ENCODE assay signal across 13 cellular contexts in genomic region chr10:44908071-44908709, GRCh38. TPM values are rescaled to one million over a fixed set of nuclear protein-coding genes. Genes with fewer than 3 reads are reported as not detected.
DNase-seq lines count a peak whose midpoint lies in the region; ATAC-seq and TF ChIP-seq lines count a peak whose summit lies in the region.
"Had no signal": no experiment of that assay in that cellular context is flagged by ENCODE, and none has a peak within 500 bp of the region (broad histone marks: within the 10 kb centered on the region; RNA-seq: fewer than 3 reads in every experiment).

No MANE protein-coding gene starts in this region.

- H4K5ac ChIP-seq in IMR-90 (ENCODE audit: low read depth, low read length) (no peak overlapping the region; the same call in 1 of the 2 replicates), mesendoderm (ENCODE audit: low read length) (no peak overlapping the region)

- TF ChIP-seq POLR2A in IMR-90 (IDR thresholded peaks at IDR 0.05; ENCODE audit: low read depth, low read length) (no peak), ovary (IDR thresholded peaks at IDR 0.05) (no peak)

- DNase-seq in IMR-90 (peak; percentile 59), cardiac fibroblast (ENCODE audit: low read depth in 2 of 2) (peak; percentile 37 to 84), mesendoderm (peak; percentile 64), ovary (no peak), glomerular visceral epithelial cell (ENCODE audit: extremely low spot score) (no peak)
- no peak for DNase-seq in central memory CD4-positive, alpha-beta T cell
- DNase-seq: activated CD4-positive, alpha-beta T cell treated with anti-CD3 and anti-CD28 coated beads for 4 hours; activated naive CD8-positive, alpha-beta T cell treated with anti-CD3 and anti-CD28 coated beads, Interleukin-2, amount 10 ng/mL, durations not matched to agents 7 days and 5 days; Caco-2; stimulated activated naive CD4-positive, alpha-beta T cell treated with Interleukin-2 at 50 U/mL for 16 hours had no signal

- H3K27me3 ChIP-seq in BLaER1 (no peaks in the 10 kb centered on the region), IMR-90 (ENCODE audit: control insufficient read depth, insufficient read depth, low read length) (peaks cover 59% of the 10 kb centered on the region), mesendoderm (ENCODE audit: insufficient read depth, low read length, poor library complexity) (no peaks in the 10 kb centered on the region), ovary (no peaks in the 10 kb centered on the region)

- in situ Hi-C loops in IMR-90 (cut with MboI; ENCODE audit: low sequenced_read_pairs) = no loop called here

- TF ChIP-seq EP300 in ovary (IDR thresholded peaks at IDR 0.05) = no peak

- H2BK15ac ChIP-seq in IMR-90 (ENCODE audit: low read depth, low read length) = no peak overlapping the region
- H2BK15ac ChIP-seq in mesendoderm (replicated peaks; ENCODE audit: low read depth) = no peak overlapping the region

- no peak overlapping the region for H2BK5ac ChIP-seq in IMR-90 (ENCODE audit: low read depth, low read length, poor library complexity, severe bottlenecking)
- no peak overlapping the region for H2BK5ac ChIP-seq in mesendoderm (ENCODE audit: low read length)

- no peak for TF ChIP-seq RAD21 in IMR-90 (IDR thresholded peaks at IDR 0.05; ENCODE audit: low read length)

- H3K4me2 ChIP-seq in BLaER1 (peak overlapping the region; percentile 37), IMR-90 (ENCODE audit: low read depth, low read length) (no peak overlapping the region; the same call in 1 of the 2 replicates), mesendoderm (ENCODE audit: low read length) (no peak overlapping the region)

- no peak overlapping the region for H2BK20ac ChIP-seq in IMR-90 (ENCODE audit: low read depth, low read length)

- H3K18ac ChIP-seq in IMR-90 (ENCODE audit: low read depth, low read length) = no peak overlapping the region
- no peak overlapping the region for H3K18ac ChIP-seq in mesendoderm (ENCODE audit: low read length)

- intact Hi-C loops in IMR-90 (cut with micrococcal nuclease) (no loop called here), ovary (cut with DNase I) (no loop called here)

- dilution Hi-C loops in IMR-90 (cut with HindIII; ENCODE audit: low sequenced_read_pairs, unreplicated experiment) = no loop called here

- H3K9me1 ChIP-seq in IMR-90 (ENCODE audit: insufficient read depth, low read length) = no peaks in the 10 kb centered on the region

- CTCF ChIA-PET in IMR-90 (lab: Yijun Ruan, JAX) = no interaction called here

- H4K91ac ChIP-seq in IMR-90 (ENCODE audit: insufficient read depth, low read depth, low read length) = no peak overlapping the region

- H3K4me3 ChIP-seq in BLaER1 (no peak overlapping the region), IMR-90 (ENCODE audit: insufficient read depth, low read depth, low read length) (no peak overlapping the region), cardiac fibroblast (replicated peaks in 1 of 2; ENCODE audit: low read depth in 2 of 2, low read length in 2 of 2) (no peak overlapping the region), mesendoderm (ENCODE audit: low read length) (no peak overlapping the region), ovary (no peak overlapping the region)

- H3K23ac ChIP-seq in IMR-90 (ENCODE audit: low read depth, low read length) (no peak overlapping the region), mesendoderm (ENCODE audit: low read length) (no peak overlapping the region)

- no peak overlapping the region for H3K27ac ChIP-seq in BLaER1
- no peak overlapping the region for H3K27ac ChIP-seq in IMR-90 (ENCODE audit: insufficient read depth, low read length)
- H3K27ac ChIP-seq in mesendoderm (ENCODE audit: low read depth, low read length) = no peak overlapping the region
- no peak overlapping the region for H3K27ac ChIP-seq in ovary

- H2BK120ac ChIP-seq in IMR-90 (ENCODE audit: low read depth, low read length) = no peak overlapping the region
- no peak overlapping the region for H2BK120ac ChIP-seq in mesendoderm (ENCODE audit: low read depth, low read length)

- peak overlapping the region; percentile 46 for H2AFZ ChIP-seq in IMR-90 (replicated peaks; ENCODE audit: low read length, poor library complexity)

- no peak overlapping the region for H2AK9ac ChIP-seq in IMR-90 (replicated peaks; ENCODE audit: low read depth, low read length, poor library complexity)

- no peaks in the 10 kb centered on the region for H3K36me3 ChIP-seq in BLaER1
- H3K36me3 ChIP-seq in IMR-90 (ENCODE audit: control insufficient read depth, insufficient read depth, low read length) = no peaks in the 10 kb centered on the region
- no peaks in the 10 kb centered on the region for H3K36me3 ChIP-seq in mesendoderm (ENCODE audit: control insufficient read depth, insufficient read depth, low read length)
- no peaks in the 10 kb centered on the region for H3K36me3 ChIP-seq in ovary

- TF ChIP-seq CTCF in IMR-90 (conservative IDR thresholded peaks at IDR 0.05; ENCODE audit: low read depth, low read length) = no peak
- no peak for TF ChIP-seq CTCF in cardiac fibroblast (IDR thresholded peaks at IDR 0.05; ENCODE audit: low read depth, low read length)
- no peak for TF ChIP-seq CTCF in ovary (IDR thresholded peaks at IDR 0.05)

- H4K8ac ChIP-seq in IMR-90 (ENCODE audit: low read depth in 2 of 2, low read length in 2 of 2) (no peak overlapping the region), mesendoderm (ENCODE audit: low read depth, low read length) (no peak overlapping the region)

- H3K4me1 ChIP-seq in BLaER1 (peaks cover 81% of the 10 kb centered on the region), IMR-90 (ENCODE audit: control insufficient read depth, insufficient read depth, low read length) (no peaks in the 10 kb centered on the region), mesendoderm (ENCODE audit: control insufficient read depth, low read depth, low read length) (peaks cover 3% of the 10 kb centered on the region), ovary (ENCODE audit: insufficient read depth) (peaks cover 5% of the 10 kb centered on the region)

- H3K4ac ChIP-seq in IMR-90 (ENCODE audit: low read depth, low read length) (no peak overlapping the region), mesendoderm (ENCODE audit: low read depth, low read length) (no peak overlapping the region)

- 6% methylated on average over 6 of the region's 10 CpGs; no CpG with 5 or more reads in 1 of the 2 experiments for WGBS in IMR-90 (ENCODE audit: extremely low coverage in 2 of 2, insufficient read length in 1 of 2), 2 experiments
- WGBS in mesendoderm (ENCODE audit: extremely low coverage, insufficient coverage, low lambda C conversion rate) = no CpG with 5 or more reads among the region's 10 CpGs
- WGBS in ovary, 3 donors = 65 to 66% (median 66%) methylated on average over 10 of the region's 10 CpGs

- H3K9ac ChIP-seq in BLaER1 = no peak overlapping the region
- no peak overlapping the region for H3K9ac ChIP-seq in IMR-90 (ENCODE audit: low read depth, low read length)
- H3K9ac ChIP-seq in mesendoderm (ENCODE audit: low read length) = no peak overlapping the region

- H3K56ac ChIP-seq in IMR-90 (ENCODE audit: extremely low read depth, insufficient read depth, low read length) (no peak overlapping the region), mesendoderm (ENCODE audit: low read length) (no peak overlapping the region)

- no peaks in the 10 kb centered on the region for H3K79me1 ChIP-seq in IMR-90 (ENCODE audit: low read depth in 1 of 2, low read length in 2 of 2)
- no peaks in the 10 kb centered on the region for H3K79me1 ChIP-seq in mesendoderm (ENCODE audit: low read length)

- no peak overlapping the region for H3K14ac ChIP-seq in IMR-90 (replicated peaks; ENCODE audit: low read depth, low read length)

- H4K20me1 ChIP-seq in BLaER1 (no peaks in the 10 kb centered on the region), IMR-90 (ENCODE audit: insufficient read depth, low read length) (no peaks in the 10 kb centered on the region)

- BruUV-seq in IMR-90 (replicated peaks; lab: Mats Ljungman, UMichigan) = no TSS peak

- H2AK5ac ChIP-seq in IMR-90 (ENCODE audit: low read depth, low read length) (no peak overlapping the region), mesendoderm (ENCODE audit: low read length) (no peak overlapping the region)

- H3K79me2 ChIP-seq in mesendoderm (ENCODE audit: control insufficient read depth, insufficient read depth, low read length) = no peaks in the 10 kb centered on the region

- POLR2A ChIA-PET in IMR-90 (lab: Charles Lee; ENCODE audit: unreplicated experiment) = no interaction called here

- ATAC-seq in IMR-90 (ENCODE audit: low read depth) (peak; percentile 92), HG03521 (IDR thresholded peaks at IDR 0.05; ENCODE audit: unreplicated experiment) (no peak)

- H3K9me3 ChIP-seq in BLaER1 (peaks cover 6% of the 10 kb centered on the region; the same call in 1 of the 2 replicates), IMR-90 (ENCODE audit: control insufficient read depth, insufficient read depth, low read length) (peaks cover 4% of the 10 kb centered on the region), ovary (no peaks in the 10 kb centered on the region)
- H3K9me3 ChIP-seq: Caco-2 had no signal

TF ChIP-seq in IMR-90, 13 proteins besides CTCF, POLR2A, EP300 and RAD21 (continues in another document):
- TF ChIP-seq BHLHE40 (IDR thresholded peaks at IDR 0.05; ENCODE audit: low read depth, low read length) (no peak), FOS (IDR thresholded peaks at IDR 0.05; ENCODE audit: low read depth, low read length) (no peak), CHD1 (IDR thresholded peaks at IDR 0.05; ENCODE audit: low read depth, low read length) (no peak)

RNA-seq across cellular contexts. Expression of gene TMEM72, which starts 2.9 kb away (rescaled TPM):
- not detected in 2 replicates for total RNA-seq in IMR-90 (2012; rRNA removed)
- polyA plus RNA-seq in IMR-90 (2012; rRNA removed) = not detected in 2 replicates
- polyA plus RNA-seq in IMR-90 (2012; cell fraction: cytosol; rRNA removed) = not detected in 2 replicates
- not detected in 2 replicates for polyA plus RNA-seq in IMR-90 (2012; cell fraction: nucleus; rRNA removed; ENCODE audit: low replicate concordance)
- not detected for polyA plus RNA-seq in mesendoderm (2013, experiment 1 of 2)
- polyA plus RNA-seq in mesendoderm (2013, experiment 2 of 2) = not detected
- total RNA-seq in ovary = not detected
- polyA plus RNA-seq in ovary = under 1 TPM in 1 of 2 donors, not detected in 1; 0.05 TPM
- total RNA-seq: activated naive CD8-positive, alpha-beta T cell treated with anti-CD3 and anti-CD28 coated beads, Interleukin-2, amount 10 ng/mL, durations not matched to agents 7 days and 5 days; Caco-2; epithelial cell of proximal tubule had no signal

RNA-seq across cellular contexts. Expression of gene RASSF4, which starts 51.4 kb away (rescaled TPM):
- 5.9 and 6.1 TPM in 2 replicates for total RNA-seq in IMR-90 (2012; rRNA removed)
- polyA plus RNA-seq in IMR-90 (2012; rRNA removed) = 8.6 and 10.1 TPM in 2 replicates
- polyA plus RNA-seq in IMR-90 (2012; cell fraction: cytosol; rRNA removed) = 4.5 and 6.1 TPM in 2 replicates
- 46.1 and 53.0 TPM in 2 replicates for polyA plus RNA-seq in IMR-90 (2012; cell fraction: nucleus; rRNA removed; ENCODE audit: low replicate concordance)
- polyA plus RNA-seq in mesendoderm (2013, experiment 1 of 2) = 3.1 TPM
- 3.9 TPM for polyA plus RNA-seq in mesendoderm (2013, experiment 2 of 2)
- 10 to 100 TPM in 3 of 7 donors, 1 to 10 TPM in 4; 4.8 to 21.9 (median 7.3) TPM for total RNA-seq in ovary
- 1 to 10 TPM; 8.1 to 9.7 TPM for polyA plus RNA-seq in ovary

Comparison
In these comparisons a context has a peak if more than half of its experiments do, and no peak if none do; other contexts are left out.
1. DNase-seq: peak in IMR-90 (single experiment), cardiac fibroblast (2 of 2) and mesendoderm (single experiment); none in ovary (0 of 5), glomerular visceral epithelial cell (single experiment) and central memory CD4-positive, alpha-beta T cell (single experiment).